In the genomic region with DNA sequence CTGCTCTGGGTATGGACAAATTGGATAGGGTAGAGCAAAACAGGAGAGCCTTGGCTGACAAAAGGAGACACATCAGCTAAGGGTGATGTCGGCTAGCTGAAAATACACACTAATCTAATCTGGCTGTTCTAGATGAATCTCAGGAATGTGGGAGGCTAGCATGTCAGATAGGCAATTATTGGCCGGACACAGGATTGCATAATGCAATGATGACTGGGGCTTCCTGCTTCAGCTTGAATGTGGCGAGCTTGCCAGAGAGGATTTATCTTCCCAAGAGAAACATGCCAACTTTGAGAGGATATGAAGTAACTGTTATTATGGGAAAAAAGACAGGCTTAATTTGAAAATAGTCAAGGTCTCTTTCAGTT, we compare ENCODE assay signal across 10 cellular contexts.
DNase-seq lines count a peak whose midpoint lies in the region; ATAC-seq and TF ChIP-seq lines count a peak whose summit lies in the region.
"Had no signal": no experiment of that assay in that cellular context is flagged by ENCODE, and none has a peak within 500 bp of the region (broad histone marks: within the 10 kb centered on the region; RNA-seq: fewer than 3 reads in every experiment).

No MANE protein-coding gene starts in this region.

- H3K4me3 Mint-ChIP-seq in naive thymus-derived CD8-positive, alpha-beta T cell = peak overlapping the region in 2 of 10 donors; percentile 5 to 35
- H3K4me3 Mint-ChIP-seq: activated naive CD8-positive, alpha-beta T cell had no signal

- peak; percentile 94 for DNase-seq in Daoy (ENCODE audit: low read depth)
- no peak for DNase-seq in SK-N-SH
- peak; percentile 98 for DNase-seq in foreskin fibroblast
- DNase-seq in pulmonary artery endothelial cell (ENCODE audit: low read depth, low spot score) = peak; percentile 99
- DNase-seq in dorsolateral prefrontal cortex = no peak
- no peak for DNase-seq in naive thymus-derived CD8-positive, alpha-beta T cell
- no peak for DNase-seq in NCI-H446 treated with DMSO at 0.1 percent for 48 hours (lab: John Stamatoyannopoulos, UW)
- no peak for DNase-seq in LoVo (ENCODE audit: low spot score)
- DNase-seq: NCI-H146 had no signal

- no peaks in the 10 kb centered on the region for H3K36me3 ChIP-seq in SK-N-SH (replicated peaks in 1 of 2; ENCODE audit: control insufficient read depth in 1 of 2, insufficient read depth in 2 of 2, low read length in 1 of 2)

- TF ChIP-seq CTCF in SK-N-SH (IDR thresholded peaks at IDR 0.05) = no peak
- TF ChIP-seq CTCF in foreskin fibroblast (IDR thresholded peaks at IDR 0.05; ENCODE audit: low read depth, low read length) = no peak
- TF ChIP-seq CTCF in dorsolateral prefrontal cortex (IDR thresholded peaks at IDR 0.05 in 54 of 56, conservative IDR thresholded peaks at IDR 0.05 in 2 of 56; ENCODE audit: low read depth in 1 of 56, partially characterized antibody in 56 of 56) = no peak

- peaks cover 0 to 3% (median 0%) of the 10 kb centered on the region in 3 donors for H3K36me3 Mint-ChIP-seq in naive thymus-derived CD8-positive, alpha-beta T cell

- POLR2A ChIA-PET in SK-N-SH (lab: Yijun Ruan, JAX) = no interaction called here
- POLR2A ChIA-PET in naive thymus-derived CD8-positive, alpha-beta T cell (lab: Charles Lee) = no interaction called here

- ATAC-seq in naive thymus-derived CD8-positive, alpha-beta T cell = no peak

- no peaks in the 10 kb centered on the region for H3K9me3 Mint-ChIP-seq in naive thymus-derived CD8-positive, alpha-beta T cell

- WGBS in SK-N-SH (ENCODE audit: low lambda C conversion rate) = 2% methylated on average over 3 of the region's 3 CpGs

- H3K9ac ChIP-seq in SK-N-SH = peak overlapping the region; percentile 60

- no peaks in the 10 kb centered on the region for H3K9me3 ChIP-seq in SK-N-SH

- H2AFZ ChIP-seq in SK-N-SH (ENCODE audit: low read depth) = peak overlapping the region; percentile 35

- peaks cover 7 to 22% of the 10 kb centered on the region in 2 experiments for H3K4me1 ChIP-seq in SK-N-SH (ENCODE audit: control insufficient read depth in 1 of 2, insufficient read depth in 2 of 2, low read depth in 1 of 2, low read length in 1 of 2)

- peak overlapping the region; percentile 43 to 96; a peak in 3 of 4 replicates for H3K27ac ChIP-seq in SK-N-SH (ENCODE audit: low read depth in 2 of 2, low read length in 1 of 2)
- peak overlapping the region in 14 of 59 donors; percentile 1 to 73 (median 20) for H3K27ac ChIP-seq in dorsolateral prefrontal cortex

- no peaks in the 10 kb centered on the region for H4K20me1 ChIP-seq in SK-N-SH (ENCODE audit: insufficient read depth)

- peaks cover 8 to 37% (median 12%) of the 10 kb centered on the region in 5 donors for H3K27me3 Mint-ChIP-seq in naive thymus-derived CD8-positive, alpha-beta T cell

- H3F3A ChIP-seq in SK-N-SH (replicated peaks; ENCODE audit: insufficient read depth) = peaks cover 17% of the 10 kb centered on the region

- peak overlapping the region; percentile 51; the same call in 1 of the 2 replicates for H3K4me2 ChIP-seq in SK-N-SH

- peak; percentile 64 to 93 for TF ChIP-seq EP300 in SK-N-SH (IDR thresholded peaks at IDR 0.05; ENCODE audit: borderline replicate concordance in 1 of 2, low read depth in 1 of 2, low read length in 1 of 2)

- CTCF ChIA-PET in SK-N-SH (lab: Yijun Ruan, JAX) = interaction anchor here (0.6 to 1.2 kb wide), 3 partner anchors 15 to 112 kb away, joined by 3 read pairs; no protein-coding TSS in a partner anchor

- no peak; the same call in 1 of the 2 replicates for TF ChIP-seq RAD21 in SK-N-SH (IDR thresholded peaks at IDR 0.05; ENCODE audit: low read length)

- H3K27me3 ChIP-seq in SK-N-SH (ENCODE audit: insufficient read depth) (no peaks in the 10 kb centered on the region), dorsolateral prefrontal cortex (peaks cover 0 to 8% (median 0%) of the 10 kb centered on the region in 45 donors)

- intact Hi-C loops in dorsolateral prefrontal cortex (cut with DNase I) = no loop called here

- peaks cover 26 to 38% (median 30%) of the 10 kb centered on the region in 4 donors for H3K4me1 Mint-ChIP-seq in naive thymus-derived CD8-positive, alpha-beta T cell

- no peaks in the 10 kb centered on the region for H3K79me2 ChIP-seq in SK-N-SH (ENCODE audit: insufficient read depth)

- H3K4me3 ChIP-seq in SK-N-SH (ENCODE audit: low read depth in 2 of 2, low read length in 1 of 2) (no peak overlapping the region), foreskin fibroblast (ENCODE audit: low read depth in 1 of 2, low read length in 2 of 2) (no peak overlapping the region), dorsolateral prefrontal cortex (no peak overlapping the region)

- peak overlapping the region in 1 of 10 donors; percentile 75 for H3K27ac Mint-ChIP-seq in naive thymus-derived CD8-positive, alpha-beta T cell
- H3K27ac Mint-ChIP-seq: activated naive CD8-positive, alpha-beta T cell had no signal

- no peaks in the 10 kb centered on the region for H3K9me2 ChIP-seq in SK-N-SH

TF ChIP-seq in SK-N-SH, 30 proteins besides CTCF, POLR2A, EP300 and RAD21 (continues in another document):
- peak; percentile 96 for TF ChIP-seq NFIC (IDR thresholded peaks at IDR 0.05; ENCODE audit: borderline replicate concordance)
- peak; percentile 82 for TF ChIP-seq FOSL2 (IDR thresholded peaks at IDR 0.05; ENCODE audit: borderline replicate concordance, low read depth)
- no peak for TF ChIP-seq CHD2 (IDR thresholded peaks at IDR 0.05; ENCODE audit: low read length, partially characterized antibody)
- TF ChIP-seq MAX (IDR thresholded peaks at IDR 0.05; ENCODE audit: low read depth) = peak; percentile 81
- TF ChIP-seq, protein P1, sequence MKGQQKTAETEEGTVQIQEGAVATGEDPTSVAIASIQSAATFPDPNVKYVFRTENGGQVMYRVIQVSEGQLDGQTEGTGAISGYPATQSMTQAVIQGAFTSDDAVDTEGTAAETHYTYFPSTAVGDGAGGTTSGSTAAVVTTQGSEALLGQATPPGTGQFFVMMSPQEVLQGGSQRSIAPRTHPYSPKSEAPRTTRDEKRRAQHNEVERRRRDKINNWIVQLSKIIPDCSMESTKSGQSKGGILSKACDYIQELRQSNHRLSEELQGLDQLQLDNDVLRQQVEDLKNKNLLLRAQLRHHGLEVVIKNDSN (IDR thresholded peaks at IDR 0.05; ENCODE audit: borderline replicate concordance, low read depth) = no peak
- peak; percentile 56; the same call in 1 of the 2 replicates for TF ChIP-seq REST (IDR thresholded peaks at IDR 0.05; ENCODE audit: low read depth, low read length)
- no peak for TF ChIP-seq SMC3 (IDR thresholded peaks at IDR 0.05; ENCODE audit: low read depth, low read length)
- no peak for TF ChIP-seq GATA2 (CRISPR knock-in tag; IDR thresholded peaks at IDR 0.05)
- peak; percentile 78; the same call in 1 of the 2 replicates for TF ChIP-seq MEF2A (IDR thresholded peaks at IDR 0.05; ENCODE audit: borderline replicate concordance, low read depth)
- TF ChIP-seq SIN3A (IDR thresholded peaks at IDR 0.05; ENCODE audit: borderline replicate concordance, low read depth, low read length) = peak; percentile 72; the same call in 1 of the 2 replicates
- TF ChIP-seq JUND (IDR thresholded peaks at IDR 0.05) = peak; percentile 87
- TF ChIP-seq ELF1 (IDR thresholded peaks at IDR 0.05) = peak; percentile 62; the same call in 1 of the 2 replicates
- peak; percentile 25; the same call in 1 of the 2 replicates for TF ChIP-seq RXRA (IDR thresholded peaks at IDR 0.05; ENCODE audit: borderline replicate concordance, low read depth)
- peak; percentile 66; the same call in 1 of the 2 replicates for TF ChIP-seq POLR2AphosphoS5 (IDR thresholded peaks at IDR 0.05; ENCODE audit: low read depth, low read length)
- TF ChIP-seq RCOR1 (IDR thresholded peaks at IDR 0.05; ENCODE audit: low read length) = 0 out of 2 replicates have a peak, but pooled peaks have one; percentile 26
- TF ChIP-seq TCF12 (IDR thresholded peaks at IDR 0.05) = peak; percentile 94
- TF ChIP-seq TEAD4 (IDR thresholded peaks at IDR 0.05; ENCODE audit: borderline replicate concordance, insufficient read depth) = peak; percentile 96
- TF ChIP-seq PBX3 (IDR thresholded peaks at IDR 0.05) = peak; percentile 94

Comparison
In these comparisons a context has a peak if more than half of its experiments do, and no peak if none do; other contexts are left out.
1. DNase-seq: peak in Daoy (single experiment), foreskin fibroblast (2 of 2) and pulmonary artery endothelial cell (single experiment); none in SK-N-SH (single experiment), dorsolateral prefrontal cortex (0 of 10), naive thymus-derived CD8-positive, alpha-beta T cell (0 of 10), NCI-H446 treated with DMSO at 0.1 percent for 48 hours (single experiment) and LoVo (single experiment).